ENCODE assay signal across 13 cellular contexts in genomic region chr12:95944108-95944704, GRCh38. TPM values are rescaled to one million over a fixed set of nuclear protein-coding genes. Genes with fewer than 3 reads are reported as not detected.
DNase-seq lines count a peak whose midpoint lies in the region; ATAC-seq, FAIRE-seq and TF ChIP-seq lines count a peak whose summit lies in the region.
"Had no signal": no experiment of that assay in that cellular context is flagged by ENCODE, and none has a peak within 500 bp of the region (broad histone marks: within the 10 kb centered on the region; RNA-seq: fewer than 3 reads in every experiment).

No MANE protein-coding gene starts in this region.

- intact Hi-C loops in activated CD4-positive, alpha-beta memory T cell treated with anti-CD3 and anti-CD28 coated beads for 36 hours (cut with micrococcal nuclease): loop anchor here (5.0 to 10.0 kb wide), 2 partner anchors 271 to 472 kb away; partner anchors contain the start of gene METAP2

- H3K27me3 ChIP-seq in ACC112 (ENCODE audit: insufficient read depth, low read length) (peaks cover 14% of the 10 kb centered on the region), DOHH2 (ENCODE audit: control insufficient read depth, low read length) (peaks cover 9% of the 10 kb centered on the region), keratinocyte (ENCODE audit: control insufficient read depth, extremely low read depth, insufficient read depth, low read length) (no peaks in the 10 kb centered on the region)

- H2AFZ ChIP-seq in ACC112 (ENCODE audit: low read length, unreplicated experiment) (no peak overlapping the region), keratinocyte (ENCODE audit: control insufficient read depth, low read length) (no peak overlapping the region)

- H3K9me3 ChIP-seq in DOHH2 (ENCODE audit: control insufficient read depth, insufficient read depth, low read length) (no peaks in the 10 kb centered on the region), keratinocyte (ENCODE audit: control insufficient read depth, low read depth, low read length) (no peaks in the 10 kb centered on the region)

- no peak overlapping the region for H3K9ac ChIP-seq in keratinocyte (ENCODE audit: control insufficient read depth, extremely low read depth, insufficient read depth, low read length)

- H3K27ac ChIP-seq in ACC112 (ENCODE audit: low read depth, low read length) (no peak overlapping the region), DOHH2 (ENCODE audit: low read depth, low read length) (no peak overlapping the region), keratinocyte (ENCODE audit: control insufficient read depth, insufficient read depth, low read length) (no peak overlapping the region)
- H3K27ac ChIP-seq: C4-2B had no signal

- TF ChIP-seq CTCF in DOHH2 (IDR thresholded peaks at IDR 0.05; ENCODE audit: low read depth, low read length, poor library complexity, severe bottlenecking): no peak
- TF ChIP-seq CTCF in keratinocyte (optimal IDR thresholded peaks at IDR 0.05 in 1 of 3, IDR thresholded peaks at IDR 0.05 in 1 of 3, conservative IDR thresholded peaks at IDR 0.05 in 1 of 3; ENCODE audit: extremely low read depth in 1 of 3, insufficient read depth in 2 of 3, low read length in 3 of 3): no peak
- no peak for TF ChIP-seq CTCF in GM10266 (IDR thresholded peaks at IDR 0.05; ENCODE audit: control insufficient read depth, insufficient read depth, low read depth, missing control alignments)

- H4K20me1 ChIP-seq in DOHH2 (ENCODE audit: control insufficient read depth, insufficient read depth, low read depth, low read length) (no peaks in the 10 kb centered on the region), keratinocyte (ENCODE audit: control insufficient read depth, extremely low read depth, insufficient read depth, low read length) (no peaks in the 10 kb centered on the region)

- DNase-seq in activated CD4-positive, alpha-beta memory T cell treated with anti-CD3 and anti-CD28 coated beads for 36 hours: no peak
- DNase-seq in keratinocyte (ENCODE audit: low read depth, low spot score): no peak
- no peak for DNase-seq in mesenteric fat pad (ENCODE audit: low spot score)
- DNase-seq in stimulated activated CD4-positive, alpha-beta T cell treated with anti-CD3 and anti-CD28 coated beads, Interleukin-12 subunit alpha, Interleukin-12 subunit beta, amount 100 ng/mL, for 4 hours: no peak
- DNase-seq in GM10266 (ENCODE audit: extremely low spot score): no peak
- DNase-seq: foreskin melanocyte, left cardiac atrium, NCI-H2029 had no signal

- peak overlapping the region; percentile 86 for H3K4me2 ChIP-seq in DOHH2 (ENCODE audit: low read length)
- H3K4me2 ChIP-seq in keratinocyte (ENCODE audit: control insufficient read depth, extremely low read depth, insufficient read depth, low read depth, low read length): peak overlapping the region; percentile 96

- no peak for FAIRE-seq in keratinocyte (lab: Jason Lieb, UNC)

- H3K4me1 ChIP-seq in ACC112 (ENCODE audit: control insufficient read depth, insufficient read depth, low read length, unreplicated experiment) (peaks cover 4% of the 10 kb centered on the region), DOHH2 (ENCODE audit: control insufficient read depth, low read length) (peaks cover 10% of the 10 kb centered on the region), keratinocyte (ENCODE audit: control insufficient read depth, extremely low read depth, insufficient read depth, low read length) (peaks cover 9% of the 10 kb centered on the region)

- peaks cover 10% of the 10 kb centered on the region for H3K4me1 Mint-ChIP-seq in activated CD4-positive, alpha-beta memory T cell treated with anti-CD3 and anti-CD28 coated beads for 36 hours (ENCODE audit: low read depth)

- H3K9me3 Mint-ChIP-seq in activated CD4-positive, alpha-beta memory T cell treated with anti-CD3 and anti-CD28 coated beads for 36 hours: no peaks in the 10 kb centered on the region

- H3K4me3 ChIP-seq in ACC112 (ENCODE audit: low read depth, low read length): peak overlapping the region; percentile 90
- peak overlapping the region; percentile 88; the same call in 1 of the 2 replicates for H3K4me3 ChIP-seq in DOHH2 (ENCODE audit: low read length)
- H3K4me3 ChIP-seq in keratinocyte (ENCODE audit: control insufficient read depth in 2 of 3, extremely low read depth in 1 of 3, insufficient read depth in 2 of 3, low read depth in 1 of 3, low read length in 3 of 3): peak overlapping the region in 1 of 3 experiments; percentile 87

- H3K79me2 ChIP-seq in ACC112 (ENCODE audit: control insufficient read depth, insufficient read depth, low read length, unreplicated experiment) (no peaks in the 10 kb centered on the region), DOHH2 (ENCODE audit: control insufficient read depth, low read length) (peaks cover 6% of the 10 kb centered on the region; the same call in 1 of the 2 replicates), keratinocyte (ENCODE audit: control insufficient read depth, insufficient read depth, low read length) (no peaks in the 10 kb centered on the region)

- H3K9me2 ChIP-seq in DOHH2 (replicated peaks; ENCODE audit: control insufficient read depth, low read length): no peaks in the 10 kb centered on the region

- no peaks in the 10 kb centered on the region for H3F3A ChIP-seq in DOHH2 (ENCODE audit: control insufficient read depth, insufficient read depth)

- peak overlapping the region; percentile 83 for H3K4me3 Mint-ChIP-seq in activated CD4-positive, alpha-beta memory T cell treated with anti-CD3 and anti-CD28 coated beads for 36 hours

- no peak for ATAC-seq in GM18868 (IDR thresholded peaks at IDR 0.05; ENCODE audit: unreplicated experiment)

- H3K9me1 ChIP-seq in keratinocyte (ENCODE audit: control insufficient read depth, extremely low read depth, insufficient read depth, low read length): no peaks in the 10 kb centered on the region

- no peaks in the 10 kb centered on the region for H3K27me3 Mint-ChIP-seq in activated CD4-positive, alpha-beta memory T cell treated with anti-CD3 and anti-CD28 coated beads for 36 hours

- CTCF ChIA-PET in activated CD4-positive, alpha-beta memory T cell treated with anti-CD3 and anti-CD28 coated beads for 36 hours (lab: Charles Lee): interaction anchor here (0.7 to 5.4 kb wide), 4 partner anchors 9 to 117 kb away, joined by 3 to 48 read pairs (median 6); no protein-coding TSS in a partner anchor

- dilution Hi-C loops in keratinocyte (cut with MboI; ENCODE audit: extremely low pct_ligation_motif_present, low sequenced_read_pairs): no loop called here

- H3K27ac Mint-ChIP-seq in activated CD4-positive, alpha-beta memory T cell treated with anti-CD3 and anti-CD28 coated beads for 36 hours: no peak overlapping the region

- POLR2A ChIA-PET in activated CD4-positive, alpha-beta memory T cell treated with anti-CD3 and anti-CD28 coated beads for 36 hours (lab: Charles Lee): interaction anchor here (0.6 to 1.6 kb wide), 3 partner anchors 11 to 470 kb away, joined by 3 to 4 read pairs (median 4); partner anchors contain the start of gene METAP2

- no peaks in the 10 kb centered on the region for H3K36me3 Mint-ChIP-seq in activated CD4-positive, alpha-beta memory T cell treated with anti-CD3 and anti-CD28 coated beads for 36 hours

- H3K36me3 ChIP-seq in ACC112 (ENCODE audit: insufficient read depth, low read length): no peaks in the 10 kb centered on the region
- no peaks in the 10 kb centered on the region for H3K36me3 ChIP-seq in DOHH2 (ENCODE audit: control insufficient read depth, low read length)
- no peaks in the 10 kb centered on the region for H3K36me3 ChIP-seq in keratinocyte (ENCODE audit: control insufficient read depth in 2 of 2, extremely low read depth in 1 of 2, insufficient read depth in 2 of 2, low read length in 2 of 2)

RNA-seq across cellular contexts. Expression of gene AMDHD1, which starts 1.1 kb away (rescaled TPM):
- total RNA-seq in activated CD4-positive, alpha-beta memory T cell treated with anti-CD3 and anti-CD28 coated beads for 36 hours: 1 to 10 TPM; 1.5 to 2.1 TPM
- 0.31 to 0.84 TPM (median 0.68 TPM) in 3 replicates for polyA plus RNA-seq in keratinocyte
- polyA plus RNA-seq in keratinocyte (2011; ENCODE audit: low read depth): 0.50 TPM
- 0.42 and 0.63 TPM in 2 replicates for polyA plus RNA-seq in keratinocyte (2011; cell fraction: cytosol; rRNA removed)
- 0.91 and 0.97 TPM in 2 replicates for polyA plus RNA-seq in keratinocyte (2011; cell fraction: nucleus; rRNA removed)
- 0.30 and 0.92 TPM in 2 replicates for polyA plus RNA-seq in keratinocyte (2012; ENCODE audit: low replicate concordance)
- polyA minus RNA-seq in keratinocyte: 0.38 to 1.0 TPM (median 0.66 TPM) in 3 replicates
- polyA minus RNA-seq in keratinocyte (2011; cell fraction: cytosol; rRNA and poly(A)+ RNA removed): 4.6 TPM
- polyA minus RNA-seq in keratinocyte (2011; cell fraction: nucleus; rRNA and poly(A)+ RNA removed): 0.39 and 0.95 TPM in 2 replicates
- 0.42 TPM for total RNA-seq in mesenteric fat pad

RNA-seq across cellular contexts. Expression of gene CCDC38, which starts 1.8 kb away (rescaled TPM):
- under 1 TPM in 1 of 2 experiments, not detected in 1; 0.24 TPM for total RNA-seq in activated CD4-positive, alpha-beta memory T cell treated with anti-CD3 and anti-CD28 coated beads for 36 hours
- polyA plus RNA-seq in keratinocyte: 0.04 to 0.05 TPM in 2 of 3 replicates, not detected in the other
- polyA plus RNA-seq in keratinocyte (2011; ENCODE audit: low read depth): not detected
- polyA plus RNA-seq in keratinocyte (2011; cell fraction: cytosol; rRNA removed): 0.04 TPM in 1 of 2 replicates, not detected in the other
- polyA plus RNA-seq in keratinocyte (2011; cell fraction: nucleus; rRNA removed): 0.09 and 0.15 TPM in 2 replicates
- 0.03 TPM in 1 of 2 replicates, not detected in the other for polyA plus RNA-seq in keratinocyte (2012; ENCODE audit: low replicate concordance)
- polyA minus RNA-seq in keratinocyte: not detected in 3 replicates
- polyA minus RNA-seq in keratinocyte (2011; cell fraction: cytosol; rRNA and poly(A)+ RNA removed): not detected
- polyA minus RNA-seq in keratinocyte (2011; cell fraction: nucleus; rRNA and poly(A)+ RNA removed): not detected in 2 replicates
- not detected for total RNA-seq in mesenteric fat pad
- total RNA-seq: temporal lobe had no signal

RNA-seq across cellular contexts. Expression of gene HAL, which starts 51.9 kb away (rescaled TPM):
- under 1 TPM; 0.12 to 0.36 TPM for total RNA-seq in activated CD4-positive, alpha-beta memory T cell treated with anti-CD3 and anti-CD28 coated beads for 36 hours
- 0.41 to 0.53 TPM (median 0.51 TPM) in 3 replicates for polyA plus RNA-seq in keratinocyte
- 4.1 TPM for polyA plus RNA-seq in keratinocyte (2011; ENCODE audit: low read depth)
- polyA plus RNA-seq in keratinocyte (2011; cell fraction: cytosol; rRNA removed): 0.06 and 0.15 TPM in 2 replicates
- polyA plus RNA-seq in keratinocyte (2011; cell fraction: nucleus; rRNA removed): 2.0 and 2.4 TPM in 2 replicates
- polyA plus RNA-seq in keratinocyte (2012; ENCODE audit: low replicate concordance): 0.39 and 10.6 TPM in 2 replicates
- polyA minus RNA-seq in keratinocyte: 0.42 to 7.5 TPM (median 2.8 TPM) in 3 replicates
- not detected for polyA minus RNA-seq in keratinocyte (2011; cell fraction: cytosol; rRNA and poly(A)+ RNA removed)
- 5.1 and 5.9 TPM in 2 replicates for polyA minus RNA-seq in keratinocyte (2011; cell fraction: nucleus; rRNA and poly(A)+ RNA removed)
- total RNA-seq in mesenteric fat pad: 2.5 TPM
